ENCODE assay signal across 1 cellular context in genomic region chr17:14061666-14062560, GRCh38.
TF ChIP-seq lines count a peak whose summit lies in the region.

No MANE protein-coding gene starts in this region.

TF ChIP-seq in GM23338, 12 proteins besides CTCF, POLR2A, EP300 and RAD21 (continued from another document):
- TF ChIP-seq, protein P1, sequence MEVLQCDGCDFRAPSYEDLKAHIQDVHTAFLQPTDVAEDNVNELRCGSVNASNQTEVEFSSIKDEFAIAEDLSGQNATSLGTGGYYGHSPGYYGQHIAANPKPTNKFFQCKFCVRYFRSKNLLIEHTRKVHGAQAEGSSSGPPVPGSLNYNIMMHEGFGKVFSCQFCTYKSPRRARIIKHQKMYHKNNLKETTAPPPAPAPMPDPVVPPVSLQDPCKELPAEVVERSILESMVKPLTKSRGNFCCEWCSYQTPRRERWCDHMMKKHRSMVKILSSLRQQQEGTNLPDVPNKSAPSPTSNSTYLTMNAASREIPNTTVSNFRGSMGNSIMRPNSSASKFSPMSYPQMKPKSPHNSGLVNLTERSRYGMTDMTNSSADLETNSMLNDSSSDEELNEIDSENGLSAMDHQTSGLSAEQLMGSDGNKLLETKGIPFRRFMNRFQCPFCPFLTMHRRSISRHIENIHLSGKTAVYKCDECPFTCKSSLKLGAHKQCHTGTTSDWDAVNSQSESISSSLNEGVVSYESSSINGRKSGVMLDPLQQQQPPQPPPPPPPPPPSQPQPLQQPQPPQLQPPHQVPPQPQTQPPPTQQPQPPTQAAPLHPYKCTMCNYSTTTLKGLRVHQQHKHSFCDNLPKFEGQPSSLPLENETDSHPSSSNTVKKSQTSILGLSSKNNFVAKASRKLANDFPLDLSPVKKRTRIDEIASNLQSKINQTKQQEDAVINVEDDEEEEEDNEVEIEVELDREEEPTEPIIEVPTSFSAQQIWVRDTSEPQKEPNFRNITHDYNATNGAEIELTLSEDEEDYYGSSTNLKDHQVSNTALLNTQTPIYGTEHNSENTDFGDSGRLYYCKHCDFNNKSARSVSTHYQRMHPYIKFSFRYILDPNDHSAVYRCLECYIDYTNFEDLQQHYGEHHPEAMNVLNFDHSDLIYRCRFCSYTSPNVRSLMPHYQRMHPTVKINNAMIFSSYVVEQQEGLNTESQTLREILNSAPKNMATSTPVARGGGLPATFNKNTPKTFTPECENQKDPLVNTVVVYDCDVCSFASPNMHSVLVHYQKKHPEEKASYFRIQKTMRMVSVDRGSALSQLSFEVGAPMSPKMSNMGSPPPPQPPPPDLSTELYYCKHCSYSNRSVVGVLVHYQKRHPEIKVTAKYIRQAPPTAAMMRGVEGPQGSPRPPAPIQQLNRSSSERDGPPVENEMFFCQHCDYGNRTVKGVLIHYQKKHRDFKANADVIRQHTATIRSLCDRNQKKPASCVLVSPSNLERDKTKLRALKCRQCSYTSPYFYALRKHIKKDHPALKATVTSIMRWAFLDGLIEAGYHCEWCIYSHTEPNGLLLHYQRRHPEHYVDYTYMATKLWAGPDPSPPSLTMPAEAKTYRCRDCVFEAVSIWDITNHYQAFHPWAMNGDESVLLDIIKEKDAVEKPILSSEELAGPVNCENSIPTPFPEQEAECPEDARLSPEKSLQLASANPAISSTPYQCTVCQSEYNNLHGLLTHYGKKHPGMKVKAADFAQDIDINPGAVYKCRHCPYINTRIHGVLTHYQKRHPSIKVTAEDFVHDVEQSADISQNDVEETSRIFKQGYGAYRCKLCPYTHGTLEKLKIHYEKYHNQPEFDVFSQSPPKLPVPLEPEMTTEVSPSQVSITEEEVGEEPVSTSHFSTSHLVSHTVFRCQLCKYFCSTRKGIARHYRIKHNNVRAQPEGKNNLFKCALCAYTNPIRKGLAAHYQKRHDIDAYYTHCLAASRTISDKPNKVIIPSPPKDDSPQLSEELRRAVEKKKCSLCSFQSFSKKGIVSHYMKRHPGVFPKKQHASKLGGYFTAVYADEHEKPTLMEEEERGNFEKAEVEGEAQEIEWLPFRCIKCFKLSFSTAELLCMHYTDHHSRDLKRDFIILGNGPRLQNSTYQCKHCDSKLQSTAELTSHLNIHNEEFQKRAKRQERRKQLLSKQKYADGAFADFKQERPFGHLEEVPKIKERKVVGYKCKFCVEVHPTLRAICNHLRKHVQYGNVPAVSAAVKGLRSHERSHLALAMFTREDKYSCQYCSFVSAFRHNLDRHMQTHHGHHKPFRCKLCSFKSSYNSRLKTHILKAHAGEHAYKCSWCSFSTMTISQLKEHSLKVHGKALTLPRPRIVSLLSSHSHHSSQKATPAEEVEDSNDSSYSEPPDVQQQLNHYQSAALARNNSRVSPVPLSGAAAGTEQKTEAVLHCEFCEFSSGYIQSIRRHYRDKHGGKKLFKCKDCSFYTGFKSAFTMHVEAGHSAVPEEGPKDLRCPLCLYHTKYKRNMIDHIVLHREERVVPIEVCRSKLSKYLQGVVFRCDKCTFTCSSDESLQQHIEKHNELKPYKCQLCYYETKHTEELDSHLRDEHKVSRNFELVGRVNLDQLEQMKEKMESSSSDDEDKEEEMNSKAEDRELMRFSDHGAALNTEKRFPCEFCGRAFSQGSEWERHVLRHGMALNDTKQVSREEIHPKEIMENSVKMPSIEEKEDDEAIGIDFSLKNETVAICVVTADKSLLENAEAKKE (CRISPR knock-in tag; IDR thresholded peaks at IDR 0.05), result no peak
- TF ChIP-seq STAT1 (IDR thresholded peaks at IDR 0.05; ENCODE audit: unreplicated experiment), result no peak
- TF ChIP-seq EZH2 (IDR thresholded peaks at IDR 0.05; ENCODE audit: low read depth, unreplicated experiment), result no peak
